In the genomic region with DNA sequence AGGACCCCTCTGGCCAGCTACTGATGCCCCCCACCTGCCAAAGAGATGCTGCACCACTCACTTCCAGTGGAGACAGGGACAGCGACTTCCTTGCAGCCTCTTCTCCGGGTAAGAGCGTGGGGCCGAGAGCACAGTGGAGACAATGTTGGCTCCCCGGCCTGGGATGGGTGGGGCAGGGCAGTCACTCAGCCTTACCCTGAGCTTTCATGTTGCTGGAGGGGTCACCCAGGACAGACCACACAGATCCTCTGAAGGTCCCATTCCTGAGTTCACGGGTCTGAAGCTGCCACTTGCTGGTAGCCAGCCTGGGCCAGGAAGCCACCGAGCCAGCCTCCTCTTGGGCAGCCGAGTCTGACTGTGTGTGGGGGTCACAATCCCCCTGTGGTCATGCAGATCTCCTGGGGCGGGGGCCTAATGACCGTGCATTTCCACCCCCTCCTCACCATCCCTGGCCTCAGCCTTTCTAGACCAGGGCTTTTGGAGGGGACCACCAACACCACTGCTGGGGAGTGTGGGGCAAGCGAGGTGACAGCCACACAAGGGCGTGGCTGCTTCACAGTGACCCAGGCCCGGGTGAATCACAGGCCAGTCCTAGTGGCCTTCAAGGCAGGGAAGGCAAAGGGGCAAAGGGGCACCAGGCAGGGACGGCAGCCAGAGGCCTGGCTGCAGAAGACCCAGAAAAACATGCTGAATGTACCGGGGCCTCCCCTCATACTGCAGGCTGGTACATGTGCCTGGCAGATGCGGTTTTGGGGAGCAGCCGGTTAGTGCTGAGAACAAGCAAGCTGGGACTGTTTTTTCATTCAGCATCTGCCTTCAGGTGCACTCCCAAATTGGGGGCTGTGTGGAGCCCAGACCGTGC, we compare ENCODE assay signal across 11 cellular contexts. TPM values are rescaled to one million over a fixed set of nuclear protein-coding genes. Genes with fewer than 3 reads are reported as not detected.
DNase-seq lines count a peak whose midpoint lies in the region; ATAC-seq, FAIRE-seq and TF ChIP-seq lines count a peak whose summit lies in the region.
"Had no signal": no experiment of that assay in that cellular context is flagged by ENCODE, and none has a peak within 500 bp of the region (broad histone marks: within the 10 kb centered on the region; RNA-seq: fewer than 3 reads in every experiment).

No MANE protein-coding gene starts in this region.

- SMC1A ChIA-PET in GM12878 (lab: Charles Lee; ENCODE audit: uncharacterized antibody, unreplicated experiment), result interaction anchor here (1.4 to 2.4 kb wide), 2 partner anchors 90 to 92 kb away, joined by 3 to 12 read pairs; no protein-coding TSS in a partner anchor

- H3K36me3 ChIP-seq in GM23248 (ENCODE audit: low read depth) (no peaks in the 10 kb centered on the region), GM12878 (ENCODE audit: control insufficient read depth in 2 of 2, insufficient read depth in 2 of 2, low read length in 1 of 2) (peaks cover 5 to 12% of the 10 kb centered on the region in 2 experiments; a peak in 3 of 4 replicates), hepatocyte (replicated peaks; ENCODE audit: insufficient read depth, low read depth) (no peaks in the 10 kb centered on the region), sigmoid colon (peaks cover 5 to 31% (median 17%) of the 10 kb centered on the region in 4 donors)
- H3K36me3 ChIP-seq: neural progenitor cell had no signal

- DNase-seq in GM23248, result no peak
- no peak for DNase-seq in GM12878 (ENCODE audit: low read depth, low spot score)
- peak; percentile 8 for DNase-seq in hepatocyte (ENCODE audit: low spot score)
- no peak for DNase-seq in sigmoid colon
- no peak for DNase-seq in globus pallidus (ENCODE audit: low spot score)
- no peak for DNase-seq in NCI-H1048 (lab: John Stamatoyannopoulos, UW)
- DNase-seq in iPS-NIHi7 (ENCODE audit: extremely low spot score), result no peak
- DNase-seq: CD4-positive, CD25-positive, alpha-beta regulatory T cell; NCI-H345 had no signal

- no peaks in the 10 kb centered on the region for H3K9me2 ChIP-seq in GM23248 (ENCODE audit: insufficient read depth)
- H3K9me2 ChIP-seq in hepatocyte (replicated peaks; ENCODE audit: insufficient read depth), result no peaks in the 10 kb centered on the region

- H3K4me2 ChIP-seq in GM23248 (ENCODE audit: unreplicated experiment), result no peak overlapping the region
- H3K4me2 ChIP-seq in GM12878 (ENCODE audit: control insufficient read depth, insufficient read depth), result peak overlapping the region; percentile 62; the same call in 1 of the 2 replicates
- peak overlapping the region; percentile 12 for H3K4me2 ChIP-seq in hepatocyte
- H3K4me2 ChIP-seq: neural progenitor cell had no signal

- H4K20me1 ChIP-seq in GM23248 (ENCODE audit: insufficient read depth), result no peaks in the 10 kb centered on the region
- no peaks in the 10 kb centered on the region for H4K20me1 ChIP-seq in GM12878 (ENCODE audit: control insufficient read depth, insufficient read depth)
- H4K20me1 ChIP-seq in hepatocyte (ENCODE audit: insufficient read depth, poor library complexity, severe bottlenecking), result no peaks in the 10 kb centered on the region

- TF ChIP-seq RAD21 in GM12878 (IDR thresholded peaks at IDR 0.05; ENCODE audit: insufficient read depth, low read depth, low read length), result no peak

- H3K9me3 ChIP-seq in GM23248 (ENCODE audit: low read depth) (no peaks in the 10 kb centered on the region), GM12878 (replicated peaks; ENCODE audit: control insufficient read depth, insufficient read depth, low read length) (no peaks in the 10 kb centered on the region), hepatocyte (ENCODE audit: low read depth) (no peaks in the 10 kb centered on the region), sigmoid colon (no peaks in the 10 kb centered on the region)

- no peaks in the 10 kb centered on the region for H3K79me2 ChIP-seq in GM23248 (ENCODE audit: insufficient read depth)
- no peaks in the 10 kb centered on the region for H3K79me2 ChIP-seq in GM12878 (ENCODE audit: control insufficient read depth, insufficient read depth, low read length)
- H3K79me2 ChIP-seq in hepatocyte, result no peaks in the 10 kb centered on the region

- H3K9ac ChIP-seq in GM23248, result peak overlapping the region; percentile 43; the same call in 1 of the 2 replicates
- no peak overlapping the region for H3K9ac ChIP-seq in GM12878 (ENCODE audit: control insufficient read depth, insufficient read depth, low read length)
- H3K9ac ChIP-seq: neural progenitor cell had no signal

- H3K27me3 ChIP-seq in GM23248 (replicated peaks; ENCODE audit: insufficient read depth) (no peaks in the 10 kb centered on the region), GM12878 (replicated peaks in 1 of 2; ENCODE audit: control insufficient read depth in 2 of 2, insufficient read depth in 2 of 2, low read length in 1 of 2) (no peaks in the 10 kb centered on the region), hepatocyte (no peaks in the 10 kb centered on the region), sigmoid colon (no peaks in the 10 kb centered on the region)
- H3K27me3 ChIP-seq: neural progenitor cell had no signal

- no peak for TF ChIP-seq EP300 in GM12878 (IDR thresholded peaks at IDR 0.05; ENCODE audit: borderline replicate concordance in 1 of 2, control insufficient read depth in 1 of 2, low read depth in 2 of 2, low read length in 2 of 2)
- TF ChIP-seq EP300 in sigmoid colon (IDR thresholded peaks at IDR 0.05), result no peak

- POLR2A ChIA-PET in GM12878 (lab: Charles Lee), result no interaction called here

- CTCF ChIA-PET in GM12878 (lab: Yijun Ruan, JAX), result interaction anchor here (0.8 to 7.1 kb wide), 5 partner anchors 10 to 117 kb away, joined by 3 to 82 read pairs (median 11); a partner anchor contains a TSS

- no peak overlapping the region for H3K4me3 ChIP-seq in GM23248
- no peak overlapping the region for H3K4me3 ChIP-seq in GM12878
- no peak overlapping the region for H3K4me3 ChIP-seq in hepatocyte
- H3K4me3 ChIP-seq in sigmoid colon, result no peak overlapping the region
- H3K4me3 ChIP-seq: neural progenitor cell had no signal

- no TSS peak for BruUV-seq in GM12878 (replicated peaks; lab: Mats Ljungman, UMichigan)

- 42 to 45% methylated on average over 18 of the region's 18 CpGs for WGBS in GM23248 (ENCODE audit: low coverage in 1 of 2, low lambda C conversion rate in 2 of 2, missing lambda C conversion rate in 2 of 2), 2 experiments
- WGBS in GM12878 (ENCODE audit: insufficient coverage, insufficient replicate concordance, low lambda C conversion rate, missing lambda C conversion rate), result 68% methylated on average over 18 of the region's 18 CpGs
- 79% methylated on average over 18 of the region's 18 CpGs for WGBS in hepatocyte (ENCODE audit: low lambda C conversion rate, missing lambda C conversion rate)
- WGBS in sigmoid colon, 2 donors, result 41 to 72% methylated on average over 18 of the region's 18 CpGs

- H3K27ac ChIP-seq in GM23248, result peak overlapping the region; percentile 60; the same call in 1 of the 2 replicates
- H3K27ac ChIP-seq in GM12878 (ENCODE audit: control insufficient read depth, insufficient read depth), result no peak overlapping the region
- peak overlapping the region; percentile 42 for H3K27ac ChIP-seq in hepatocyte
- peak overlapping the region; percentile 66 to 78 (median 72) for H3K27ac ChIP-seq in sigmoid colon
- H3K27ac ChIP-seq: neural progenitor cell had no signal

- intact Hi-C loops in GM12878 (cut with micrococcal nuclease; ENCODE audit: unreplicated experiment), result no loop called here
- intact Hi-C loops in sigmoid colon (cut with DNase I), result no loop called here

- no peak for FAIRE-seq in GM12878 (lab: Jason Lieb, UNC)

- no peak; the same call in 1 of the 3 replicates for ATAC-seq in GM12878
- ATAC-seq in HG03045 (IDR thresholded peaks at IDR 0.05; ENCODE audit: unreplicated experiment), result no peak

- H3F3A ChIP-seq in GM23248 (ENCODE audit: insufficient read depth), result peaks cover 10% of the 10 kb centered on the region; the same call in 1 of the 2 replicates

- TF ChIP-seq POLR2A in GM12878 (IDR thresholded peaks at IDR 0.05; ENCODE audit: low read depth, low read length) (no peak), sigmoid colon (IDR thresholded peaks at IDR 0.05) (no peak)

- TF ChIP-seq CTCF in GM12878 (IDR thresholded peaks at IDR 0.05 in 2 of 3, conservative IDR thresholded peaks at IDR 0.05 in 1 of 3; ENCODE audit: control insufficient read depth in 2 of 3, extremely low read depth in 1 of 3, insufficient read depth in 1 of 3, low read depth in 3 of 3, low read length in 3 of 3) (no peak), hepatocyte (IDR thresholded peaks at IDR 0.05; ENCODE audit: poor library complexity) (no peak), sigmoid colon (IDR thresholded peaks at IDR 0.05) (no peak)

- H3K4me1 ChIP-seq in GM23248 (ENCODE audit: insufficient read depth) (peaks cover 21% of the 10 kb centered on the region), GM12878 (ENCODE audit: control insufficient read depth, insufficient read depth, low read length) (peaks cover 13% of the 10 kb centered on the region), hepatocyte (ENCODE audit: insufficient read depth) (peaks cover 15% of the 10 kb centered on the region), sigmoid colon (peaks cover 0 to 36% (median 29%) of the 10 kb centered on the region in 4 donors)
- H3K4me1 ChIP-seq: neural progenitor cell had no signal

- RAD21 ChIA-PET in GM12878 (lab: Charles Lee; ENCODE audit: unreplicated experiment), result interaction anchor here (1.0 to 2.0 kb wide), 4 partner anchors 88 to 110 kb away, joined by 5 to 13 read pairs (median 6); no protein-coding TSS in a partner anchor

- H2AFZ ChIP-seq in GM23248 (no peak overlapping the region), GM12878 (ENCODE audit: control insufficient read depth, low read depth, low read length) (no peak overlapping the region), hepatocyte (no peak overlapping the region)
- H2AFZ ChIP-seq: neural progenitor cell had no signal

- in situ Hi-C loops in GM23248 (cut with MboI), result no loop called here
- in situ Hi-C loops in GM12878 (cut with MboI), result no loop called here

RNA-seq across cellular contexts. Expression of a gene that starts 10.4 kb away (rescaled TPM):
- 24.7 and 31.5 TPM in 2 replicates for total RNA-seq in GM23248 (2014; rRNA removed; shearing (Covaris generic))
- 13.5 and 18.1 TPM in 2 replicates for polyA plus RNA-seq in GM23248 (2016; fragmentation: Nextera tagmentation; extraction: Ambion mirVana)
- 90.0 and 102 TPM in 2 replicates for total RNA-seq in GM12878 (2013; cell fraction: nucleolus; rRNA removed)
- total RNA-seq in GM12878 (2014; rRNA removed), result 16.5 and 19.7 TPM in 2 replicates
- total RNA-seq in GM12878 (2014; rRNA removed; fragmentation: Illumina TruSeq; extraction: Trizol), result 7.2 and 8.9 TPM in 2 replicates
- total RNA-seq in GM12878 (2021), result 32.6 and 33.0 TPM in 2 replicates
- 13.6 TPM for polyA plus RNA-seq in GM12878 (2011; ENCODE audit: low read depth)
- 5.5 and 8.0 TPM in 2 replicates for polyA plus RNA-seq in GM12878 (2011; rRNA removed)
- polyA plus RNA-seq in GM12878 (2011; cell fraction: cytosol; rRNA removed), result 11.9 and 17.1 TPM in 2 replicates
- polyA plus RNA-seq in GM12878 (2011; cell fraction: nucleus; rRNA removed), result 220 and 244 TPM in 2 replicates
- 29.0 and 39.8 TPM in 2 replicates for polyA plus RNA-seq in GM12878 (2012)
- polyA plus RNA-seq in GM12878 (2014; fragmentation: Illumina TruSeq; extraction: Trizol), result 3.8 and 11.2 TPM in 2 replicates
- 1 to 10 TPM in 1 of 2 experiments, under 1 TPM in 1; 0.98 to 2.0 TPM for polyA plus RNA-seq in GM12878 (2014; fragmentation: Nextera tagmentation; extraction: Ambion mirVana)
- 35.1 and 40.1 TPM in 2 replicates for polyA plus RNA-seq in GM12878 (2014; rRNA removed)
- 10 to 100 TPM; 21.7 to 24.9 TPM for polyA plus RNA-seq in GM12878 (2016; fragmentation: Nextera tagmentation; extraction: Ambion mirVana)
- polyA minus RNA-seq in GM12878 (2011; rRNA and poly(A)+ RNA removed), result 13.8 and 24.8 TPM in 2 replicates
- 7.2 and 10.9 TPM in 2 replicates for polyA minus RNA-seq in GM12878 (2011; cell fraction: cytosol; rRNA and poly(A)+ RNA removed)
- 43.4 and 72.1 TPM in 2 replicates for polyA minus RNA-seq in GM12878 (2011; cell fraction: nucleus; rRNA and poly(A)+ RNA removed)
- total RNA-seq in hepatocyte, result 30.2 and 32.8 TPM in 2 replicates
- 39.2 and 58.0 TPM in 2 replicates for polyA plus RNA-seq in hepatocyte
- total RNA-seq in sigmoid colon, result 10 to 100 TPM; 19.6 to 49.0 (median 30.0) TPM
- 10 to 100 TPM in 1 of 3 donors, 1 to 10 TPM in 2; 5.4 to 44.7 (median 6.0) TPM for polyA plus RNA-seq in sigmoid colon

RNA-seq across cellular contexts. Expression of a gene that starts 14.5 kb away (rescaled TPM):
- not detected in 2 replicates for total RNA-seq in GM23248 (2014; rRNA removed; shearing (Covaris generic))
- polyA plus RNA-seq in GM23248 (2016; fragmentation: Nextera tagmentation; extraction: Ambion mirVana), result not detected in 2 replicates
- not detected in 2 replicates for total RNA-seq in GM12878 (2013; cell fraction: nucleolus; rRNA removed)
- 0.16 TPM in 1 of 2 replicates, not detected in the other for total RNA-seq in GM12878 (2014; rRNA removed)
- not detected in 2 replicates for total RNA-seq in GM12878 (2014; rRNA removed; fragmentation: Illumina TruSeq; extraction: Trizol)
- 0.44 TPM in 1 of 2 replicates, not detected in the other for total RNA-seq in GM12878 (2021)
- not detected for polyA plus RNA-seq in GM12878 (2011; ENCODE audit: low read depth)
- not detected in 2 replicates for polyA plus RNA-seq in GM12878 (2011; rRNA removed)
- polyA plus RNA-seq in GM12878 (2011; cell fraction: cytosol; rRNA removed), result not detected in 2 replicates
- not detected in 2 replicates for polyA plus RNA-seq in GM12878 (2011; cell fraction: nucleus; rRNA removed)
- polyA plus RNA-seq in GM12878 (2012), result 0.26 and 0.29 TPM in 2 replicates
- not detected in 2 replicates for polyA plus RNA-seq in GM12878 (2014; fragmentation: Illumina TruSeq; extraction: Trizol)
- polyA plus RNA-seq in GM12878 (2014; fragmentation: Nextera tagmentation; extraction: Ambion mirVana), result not detected
- polyA plus RNA-seq in GM12878 (2014; rRNA removed), result 0.44 and 0.68 TPM in 2 replicates
- under 1 TPM in 1 of 2 experiments, not detected in 1; 0.51 TPM for polyA plus RNA-seq in GM12878 (2016; fragmentation: Nextera tagmentation; extraction: Ambion mirVana)
- polyA minus RNA-seq in GM12878 (2011; rRNA and poly(A)+ RNA removed), result not detected in 2 replicates
- polyA minus RNA-seq in GM12878 (2011; cell fraction: cytosol; rRNA and poly(A)+ RNA removed), result not detected in 2 replicates
- polyA minus RNA-seq in GM12878 (2011; cell fraction: nucleus; rRNA and poly(A)+ RNA removed), result not detected in 2 replicates
- not detected in 2 replicates for total RNA-seq in hepatocyte
- polyA plus RNA-seq in hepatocyte, result 0.30 TPM in 1 of 2 replicates, not detected in the other
- total RNA-seq in sigmoid colon, result under 1 TPM in 2 of 4 donors, not detected in 2; 0.36 to 0.83 TPM
- polyA plus RNA-seq in sigmoid colon, result under 1 TPM in 1 of 3 donors, not detected in 2; 0.29 TPM
- total RNA-seq: CD4-positive, CD25-positive, alpha-beta regulatory T cell had no signal

RNA-seq across cellular contexts. Expression of a gene that starts 31.3 kb away (rescaled TPM):
- not detected in 2 replicates for total RNA-seq in GM23248 (2014; rRNA removed; shearing (Covaris generic))
- polyA plus RNA-seq in GM23248 (2016; fragmentation: Nextera tagmentation; extraction: Ambion mirVana) (not detected in 2 replicates), GM12878 (2011; rRNA removed) (not detected in 2 replicates), GM12878 (2014; fragmentation: Illumina TruSeq; extraction: Trizol) (0.04 TPM in 1 of 2 replicates, not detected in the other), GM12878 (2014; fragmentation: Nextera tagmentation; extraction: Ambion mirVana) (under 1 TPM; 0.02 to 0.11 TPM), GM12878 (2014; rRNA removed) (not detected in 2 replicates), GM12878 (2016; fragmentation: Nextera tagmentation; extraction: Ambion mirVana) (under 1 TPM in 1 of 2 experiments, not detected in 1; 0.76 TPM), hepatocyte (0.12 and 0.31 TPM in 2 replicates), sigmoid colon (under 1 TPM in 1 of 3 donors, not detected in 2; 0.15 TPM)
- not detected in 2 replicates for total RNA-seq in GM12878 (2013; cell fraction: nucleolus; rRNA removed)
- total RNA-seq in GM12878 (2014; rRNA removed) (not detected in 2 replicates), GM12878 (2014; rRNA removed; fragmentation: Illumina TruSeq; extraction: Trizol) (not detected in 2 replicates), GM12878 (2021) (not detected in 2 replicates), hepatocyte (0.13 and 0.16 TPM in 2 replicates), sigmoid colon (under 1 TPM in 1 of 4 donors, not detected in 3; 0.36 TPM)
- not detected for polyA plus RNA-seq in GM12878 (2011; ENCODE audit: low read depth)
- polyA plus RNA-seq in GM12878 (2011; cell fraction: cytosol; rRNA removed), result not detected in 2 replicates
- not detected in 2 replicates for polyA plus RNA-seq in GM12878 (2011; cell fraction: nucleus; rRNA removed)
- 0.30 and 1.2 TPM in 2 replicates for polyA plus RNA-seq in GM12878 (2012)
- not detected in 2 replicates for polyA minus RNA-seq in GM12878 (2011; rRNA and poly(A)+ RNA removed)
- not detected in 2 replicates for polyA minus RNA-seq in GM12878 (2011; cell fraction: cytosol; rRNA and poly(A)+ RNA removed)
- polyA minus RNA-seq in GM12878 (2011; cell fraction: nucleus; rRNA and poly(A)+ RNA removed), result not detected in 2 replicates

RNA-seq across cellular contexts. Expression of a gene that starts 31.4 kb away (rescaled TPM):
- total RNA-seq in GM23248 (2014; rRNA removed; shearing (Covaris generic)), result 17.0 and 19.9 TPM in 2 replicates
- polyA plus RNA-seq in GM23248 (2016; fragmentation: Nextera tagmentation; extraction: Ambion mirVana), result 10.8 and 12.0 TPM in 2 replicates
- 15.6 and 18.8 TPM in 2 replicates for total RNA-seq in GM12878 (2013; cell fraction: nucleolus; rRNA removed)
- total RNA-seq in GM12878 (2014; rRNA removed), result 5.5 and 7.8 TPM in 2 replicates
- 5.5 and 5.6 TPM in 2 replicates for total RNA-seq in GM12878 (2014; rRNA removed; fragmentation: Illumina TruSeq; extraction: Trizol)
- total RNA-seq in GM12878 (2021), result 5.5 and 6.8 TPM in 2 replicates
- 4.1 TPM for polyA plus RNA-seq in GM12878 (2011; ENCODE audit: low read depth)
- polyA plus RNA-seq in GM12878 (2011; rRNA removed), result 13.4 and 17.4 TPM in 2 replicates
- polyA plus RNA-seq in GM12878 (2011; cell fraction: cytosol; rRNA removed), result 5.6 and 8.1 TPM in 2 replicates
- 13.9 and 17.2 TPM in 2 replicates for polyA plus RNA-seq in GM12878 (2011; cell fraction: nucleus; rRNA removed)
- polyA plus RNA-seq in GM12878 (2012), result 6.3 and 7.9 TPM in 2 replicates
- 7.0 and 10.6 TPM in 2 replicates for polyA plus RNA-seq in GM12878 (2014; fragmentation: Illumina TruSeq; extraction: Trizol)
- polyA plus RNA-seq in GM12878 (2014; fragmentation: Nextera tagmentation; extraction: Ambion mirVana), result 1 to 10 TPM; 2.0 to 3.6 TPM
- polyA plus RNA-seq in GM12878 (2014; rRNA removed), result 5.6 and 7.5 TPM in 2 replicates
- 1 to 10 TPM; 4.4 to 5.7 TPM for polyA plus RNA-seq in GM12878 (2016; fragmentation: Nextera tagmentation; extraction: Ambion mirVana)
- 8.8 and 12.1 TPM in 2 replicates for polyA minus RNA-seq in GM12878 (2011; rRNA and poly(A)+ RNA removed)
- 2.8 and 3.0 TPM in 2 replicates for polyA minus RNA-seq in GM12878 (2011; cell fraction: cytosol; rRNA and poly(A)+ RNA removed)
- polyA minus RNA-seq in GM12878 (2011; cell fraction: nucleus; rRNA and poly(A)+ RNA removed), result 3.4 and 5.8 TPM in 2 replicates
- total RNA-seq in hepatocyte, result 24.9 and 26.7 TPM in 2 replicates
- polyA plus RNA-seq in hepatocyte, result 14.3 and 20.1 TPM in 2 replicates
- total RNA-seq in sigmoid colon, result 10 to 100 TPM; 11.4 to 27.8 (median 18.4) TPM
- 1 to 10 TPM; 5.3 to 7.9 (median 6.6) TPM for polyA plus RNA-seq in sigmoid colon

RNA-seq across cellular contexts. Expression of a gene that starts 59.7 kb away (rescaled TPM):
- 95.7 and 103 TPM in 2 replicates for total RNA-seq in GM23248 (2014; rRNA removed; shearing (Covaris generic))
- polyA plus RNA-seq in GM23248 (2016; fragmentation: Nextera tagmentation; extraction: Ambion mirVana), result 84.0 and 88.1 TPM in 2 replicates
- 193 and 215 TPM in 2 replicates for total RNA-seq in GM12878 (2013; cell fraction: nucleolus; rRNA removed)
- 37.5 and 39.5 TPM in 2 replicates for total RNA-seq in GM12878 (2014; rRNA removed)
- 21.9 and 23.7 TPM in 2 replicates for total RNA-seq in GM12878 (2014; rRNA removed; fragmentation: Illumina TruSeq; extraction: Trizol)
- total RNA-seq in GM12878 (2021), result 28.1 and 37.5 TPM in 2 replicates
- polyA plus RNA-seq in GM12878 (2011; ENCODE audit: low read depth), result 16.7 TPM
- 39.5 and 43.9 TPM in 2 replicates for polyA plus RNA-seq in GM12878 (2011; rRNA removed)
- polyA plus RNA-seq in GM12878 (2011; cell fraction: cytosol; rRNA removed), result 31.3 and 41.1 TPM in 2 replicates
- polyA plus RNA-seq in GM12878 (2011; cell fraction: nucleus; rRNA removed), result 117 and 119 TPM in 2 replicates
- 27.7 and 30.7 TPM in 2 replicates for polyA plus RNA-seq in GM12878 (2012)
- polyA plus RNA-seq in GM12878 (2014; fragmentation: Illumina TruSeq; extraction: Trizol), result 24.9 and 28.7 TPM in 2 replicates
- polyA plus RNA-seq in GM12878 (2014; fragmentation: Nextera tagmentation; extraction: Ambion mirVana), result 1 to 10 TPM; 1.3 to 3.3 TPM
- polyA plus RNA-seq in GM12878 (2014; rRNA removed), result 33.8 and 34.6 TPM in 2 replicates
- polyA plus RNA-seq in GM12878 (2016; fragmentation: Nextera tagmentation; extraction: Ambion mirVana), result 10 to 100 TPM; 35.9 to 37.4 TPM
- 63.2 and 68.7 TPM in 2 replicates for polyA minus RNA-seq in GM12878 (2011; rRNA and poly(A)+ RNA removed)
- 17.4 and 20.7 TPM in 2 replicates for polyA minus RNA-seq in GM12878 (2011; cell fraction: cytosol; rRNA and poly(A)+ RNA removed)
- polyA minus RNA-seq in GM12878 (2011; cell fraction: nucleus; rRNA and poly(A)+ RNA removed), result 88.0 and 117 TPM in 2 replicates
- 76.8 and 82.9 TPM in 2 replicates for total RNA-seq in hepatocyte
- polyA plus RNA-seq in hepatocyte, result 61.5 and 65.9 TPM in 2 replicates
- 10 to 100 TPM; 69.3 to 83.6 (median 79.3) TPM for total RNA-seq in sigmoid colon
- polyA plus RNA-seq in sigmoid colon, result 10 to 100 TPM; 13.6 to 48.7 (median 23.4) TPM
